23 cellular contexts compared by ENCODE assay signal in genomic region chr13:113803409-113804016, GRCh38. TPM values are rescaled to one million over a fixed set of nuclear protein-coding genes. Genes with fewer than 3 reads are reported as not detected.
DNase-seq lines count a peak whose midpoint lies in the region; ATAC-seq, FAIRE-seq and TF ChIP-seq lines count a peak whose summit lies in the region.
"Had no signal": no experiment of that assay in that cellular context is flagged by ENCODE, and none has a peak within 500 bp of the region (broad histone marks: within the 10 kb centered on the region; RNA-seq: fewer than 3 reads in every experiment).

No MANE protein-coding gene starts in this region.

- H3K27me3 Mint-ChIP-seq in stimulated activated naive CD8-positive, alpha-beta T cell treated with anti-CD3 and anti-CD28 coated beads, Interleukin-15, amount 100 ng/mL, for 72 hours, result no peaks in the 10 kb centered on the region
- H3K27me3 Mint-ChIP-seq in WTC11 (ENCODE audit: low read depth), result no peaks in the 10 kb centered on the region; the same call in 1 of the 2 replicates
- no peaks in the 10 kb centered on the region for H3K27me3 Mint-ChIP-seq in CD4-positive, alpha-beta memory T cell
- H3K27me3 Mint-ChIP-seq in activated T-helper 1 cell treated with anti-CD3 and anti-CD28 coated beads, Interleukin-12 subunit alpha, Interleukin-12 subunit beta, Interleukin-2, Interleukin-4 antibody, amounts not matched to agents 30 ng/mL and 10 ng/mL and 1 ng/mL, durations not matched to agents 14 hours and 24 hours and 36 hours (ENCODE audit: insufficient read depth), result no peaks in the 10 kb centered on the region
- H3K27me3 Mint-ChIP-seq: B cell had no signal

- DNase-seq in stimulated activated naive CD8-positive, alpha-beta T cell treated with anti-CD3 and anti-CD28 coated beads, Interleukin-15, amount 100 ng/mL, for 72 hours, result no peak
- no peak for DNase-seq in stimulated activated naive CD8-positive, alpha-beta T cell treated with anti-CD3 and anti-CD28 coated beads, Interleukin-15, Interleukin-2, amounts not matched to agents 100 U/mL and 50 U/mL, for 24 hours
- DNase-seq in left lung, result peak; percentile 28 to 57
- peak; percentile 72 for DNase-seq in posterior vena cava (ENCODE audit: low spot score)
- no peak for DNase-seq in WTC11 (ENCODE audit: low spot score)
- DNase-seq in HepG2 (ENCODE audit: low spot score), result no peak
- DNase-seq in CD4-positive, alpha-beta memory T cell, result no peak
- DNase-seq in activated T-helper 1 cell treated with anti-CD3 and anti-CD28 coated beads, Interleukin-12 subunit alpha, Interleukin-12 subunit beta, Interleukin-2, Interleukin-4 antibody, amounts not matched to agents 30 ng/mL and 10 ng/mL and 1 ng/mL, durations not matched to agents 14 hours and 24 hours and 36 hours (ENCODE audit: low spot score), result no peak
- DNase-seq: DMS 273 treated with DMSO at 0.1 percent for 48 hours, DMS79 treated with DMSO at 0.1 percent for 48 hours, KG1, NCI-H1092, NCI-H1436, NCI-H187 treated with DMSO at 0.1 percent for 48 hours, NCI-H2227 treated with DMSO at 0.1 percent for 48 hours, NCI-H510A, PC-9, RPMI8226 had no signal

- no peaks in the 10 kb centered on the region for H4K20me1 ChIP-seq in HepG2 (ENCODE audit: insufficient read depth, low read length)

- H2AFZ ChIP-seq in HepG2 (ENCODE audit: low read length), result no peak overlapping the region
- H2AFZ ChIP-seq: PC-9 had no signal

- peak; percentile 36 for ATAC-seq in stimulated activated naive CD8-positive, alpha-beta T cell treated with anti-CD3 and anti-CD28 coated beads, Interleukin-15, amount 100 ng/mL, for 72 hours
- ATAC-seq in stimulated activated naive CD8-positive, alpha-beta T cell treated with anti-CD3 and anti-CD28 coated beads, Interleukin-15, Interleukin-2, amounts not matched to agents 100 U/mL and 50 U/mL, for 24 hours, result no peak
- ATAC-seq in left lung, result no peak
- no peak for ATAC-seq in WTC11
- no peak for ATAC-seq in HepG2
- ATAC-seq: A549 had no signal

- CTCF ChIA-PET in WTC11 (lab: Charles Lee) (interaction anchor here (0.7 to 2.5 kb wide), 13 partner anchors 9 to 241 kb away, joined by 3 to 23 read pairs (median 4); partner anchors contain the start of gene TMEM255B), HepG2 (lab: Yijun Ruan, JAX; ENCODE audit: low intra/inter-chr PET ratio, low total read pairs) (no interaction called here)
- CTCF ChIA-PET in CD4-positive, alpha-beta memory T cell (lab: Charles Lee; ENCODE audit: partially characterized antibody), result no interaction called here

- peaks cover 8% of the 10 kb centered on the region for H3K4me1 Mint-ChIP-seq in stimulated activated naive CD8-positive, alpha-beta T cell treated with anti-CD3 and anti-CD28 coated beads, Interleukin-15, amount 100 ng/mL, for 72 hours
- no peaks in the 10 kb centered on the region for H3K4me1 Mint-ChIP-seq in WTC11
- no peaks in the 10 kb centered on the region for H3K4me1 Mint-ChIP-seq in CD4-positive, alpha-beta memory T cell
- H3K4me1 Mint-ChIP-seq in activated T-helper 1 cell treated with anti-CD3 and anti-CD28 coated beads, Interleukin-12 subunit alpha, Interleukin-12 subunit beta, Interleukin-2, Interleukin-4 antibody, amounts not matched to agents 30 ng/mL and 10 ng/mL and 1 ng/mL, durations not matched to agents 14 hours and 24 hours and 36 hours (ENCODE audit: low read depth), result no peaks in the 10 kb centered on the region
- H3K4me1 Mint-ChIP-seq: B cell, CD14-positive monocyte had no signal

- no TSS peak for BruUV-seq in HepG2 (replicated peaks; lab: Mats Ljungman, UMichigan)

- no peak overlapping the region for H3K27ac ChIP-seq in left lung
- no peak overlapping the region for H3K27ac ChIP-seq in HepG2 (ENCODE audit: extremely low read length, insufficient read depth, low read length)
- H3K27ac ChIP-seq in CD4-positive, alpha-beta memory T cell (ENCODE audit: low read depth, low read length), result no peak overlapping the region
- H3K27ac ChIP-seq: A549, PC-9 had no signal

- no peak for TF ChIP-seq RAD21 in HepG2 (CRISPR knock-in tag; IDR thresholded peaks at IDR 0.05)

- H3K4me2 ChIP-seq in HepG2 (ENCODE audit: low read depth, low read length), result no peak overlapping the region
- H3K4me2 ChIP-seq: A549, PC-9 had no signal

- WGBS in HepG2 (ENCODE audit: low lambda C conversion rate), result 40% methylated on average over 28 of the region's 32 CpGs

- H3K36me3 ChIP-seq in left lung (no peaks in the 10 kb centered on the region), HepG2 (replicated peaks in 1 of 2; ENCODE audit: control insufficient read depth in 1 of 2, insufficient read depth in 2 of 2, low read length in 2 of 2) (no peaks in the 10 kb centered on the region)
- no peaks in the 10 kb centered on the region for H3K36me3 ChIP-seq in CD4-positive, alpha-beta memory T cell (ENCODE audit: insufficient read depth, low read length)
- H3K36me3 ChIP-seq: HAP-1 had no signal

- H3K9me3 Mint-ChIP-seq in stimulated activated naive CD8-positive, alpha-beta T cell treated with anti-CD3 and anti-CD28 coated beads, Interleukin-15, amount 100 ng/mL, for 72 hours, result peaks cover 4 to 10% of the 10 kb centered on the region in 2 donors
- peaks cover 8% of the 10 kb centered on the region for H3K9me3 Mint-ChIP-seq in WTC11
- peaks cover 0 to 7% (median 3%) of the 10 kb centered on the region in 8 donors for H3K9me3 Mint-ChIP-seq in CD4-positive, alpha-beta memory T cell
- peaks cover 8% of the 10 kb centered on the region for H3K9me3 Mint-ChIP-seq in activated T-helper 1 cell treated with anti-CD3 and anti-CD28 coated beads, Interleukin-12 subunit alpha, Interleukin-12 subunit beta, Interleukin-2, Interleukin-4 antibody, amounts not matched to agents 30 ng/mL and 10 ng/mL and 1 ng/mL, durations not matched to agents 14 hours and 24 hours and 36 hours

- in situ Hi-C loops in HepG2 (cut with HindIII; ENCODE audit: extremely low pct_ligation_motif_present, low pct_unique_long_range_greater_than_20kb), result no loop called here

- peaks cover 5% of the 10 kb centered on the region for H3K36me3 Mint-ChIP-seq in WTC11
- H3K36me3 Mint-ChIP-seq in CD4-positive, alpha-beta memory T cell, result no peaks in the 10 kb centered on the region
- H3K36me3 Mint-ChIP-seq in activated T-helper 1 cell treated with anti-CD3 and anti-CD28 coated beads, Interleukin-12 subunit alpha, Interleukin-12 subunit beta, Interleukin-2, Interleukin-4 antibody, amounts not matched to agents 30 ng/mL and 10 ng/mL and 1 ng/mL, durations not matched to agents 14 hours and 24 hours and 36 hours (ENCODE audit: low read depth), result no peaks in the 10 kb centered on the region
- H3K36me3 Mint-ChIP-seq: CD14-positive monocyte had no signal

- no peaks in the 10 kb centered on the region for H3K27me3 ChIP-seq in left lung
- peaks cover 7 to 24% of the 10 kb centered on the region in 2 experiments; a peak in 3 of 5 replicates for H3K27me3 ChIP-seq in HepG2 (ENCODE audit: control insufficient read depth in 1 of 2, insufficient read depth in 2 of 2, low read length in 2 of 2)
- H3K27me3 ChIP-seq in CD4-positive, alpha-beta memory T cell (ENCODE audit: insufficient read depth, low read length), result no peaks in the 10 kb centered on the region

- TF ChIP-seq CTCF in left lung (IDR thresholded peaks at IDR 0.05) (no peak), WTC11 (IDR thresholded peaks at IDR 0.05) (no peak), HepG2 (CRISPR knock-in tag; IDR thresholded peaks at IDR 0.05) (no peak)

- no peaks in the 10 kb centered on the region for H3K79me2 ChIP-seq in HepG2 (ENCODE audit: insufficient read depth, low read length)

- H3K4me1 ChIP-seq in left lung (peaks cover 0 to 7% of the 10 kb centered on the region in 2 donors), HepG2 (ENCODE audit: insufficient read depth, low read length) (no peaks in the 10 kb centered on the region)
- H3K4me1 ChIP-seq in CD4-positive, alpha-beta memory T cell (ENCODE audit: insufficient read depth, low read length), result no peaks in the 10 kb centered on the region
- H3K4me1 ChIP-seq: A549, HAP-1 had no signal

- H3K4me3 ChIP-seq in left lung, result no peak overlapping the region
- no peak overlapping the region for H3K4me3 ChIP-seq in HepG2 (replicated peaks in 1 of 3; ENCODE audit: insufficient read depth in 1 of 3, low read depth in 2 of 3, low read length in 3 of 3)
- no peak overlapping the region for H3K4me3 ChIP-seq in CD4-positive, alpha-beta memory T cell (ENCODE audit: low read length in 2 of 2)
- H3K4me3 ChIP-seq: A549, HAP-1, PC-9 had no signal

- POLR2A ChIA-PET in WTC11 (lab: Charles Lee), result no interaction called here
- POLR2A ChIA-PET in HepG2 (lab: Yijun Ruan, JAX), result no interaction called here
- POLR2A ChIA-PET in CD4-positive, alpha-beta memory T cell (lab: Charles Lee; ENCODE audit: partially characterized antibody), result no interaction called here

- intact Hi-C loops in left lung (cut with DNase I), result loop anchor here in 1 of 2 donors (10.0 kb wide), 1 partner anchor 131 kb away; no protein-coding TSS in a partner anchor
- intact Hi-C loops in posterior vena cava (cut with DNase I), result loop anchor here in 1 of 2 donors (5.0 kb wide), 1 partner anchor 419 kb away; no protein-coding TSS in a partner anchor
- intact Hi-C loops in HepG2 (cut with micrococcal nuclease; ENCODE audit: unreplicated experiment), result no loop called here
- intact Hi-C loops in CD4-positive, alpha-beta memory T cell (cut with micrococcal nuclease), result no loop called here
- intact Hi-C loops in activated T-helper 1 cell treated with anti-CD3 and anti-CD28 coated beads, Interleukin-12 subunit alpha, Interleukin-12 subunit beta, Interleukin-2, Interleukin-4 antibody, amounts not matched to agents 30 ng/mL and 10 ng/mL and 1 ng/mL, durations not matched to agents 14 hours and 24 hours and 36 hours (cut with micrococcal nuclease), result no loop called here

- no peak overlapping the region for H3K9ac ChIP-seq in HepG2 (ENCODE audit: insufficient read depth, low read depth, low read length)

- FAIRE-seq in HepG2 (lab: Jason Lieb, UNC), result no peak
- FAIRE-seq: A549, GM12891 had no signal

- no peak overlapping the region for H3K27ac Mint-ChIP-seq in stimulated activated naive CD8-positive, alpha-beta T cell treated with anti-CD3 and anti-CD28 coated beads, Interleukin-15, amount 100 ng/mL, for 72 hours
- H3K27ac Mint-ChIP-seq in WTC11, result no peak overlapping the region
- no peak overlapping the region for H3K27ac Mint-ChIP-seq in CD4-positive, alpha-beta memory T cell
- no peak overlapping the region for H3K27ac Mint-ChIP-seq in activated T-helper 1 cell treated with anti-CD3 and anti-CD28 coated beads, Interleukin-12 subunit alpha, Interleukin-12 subunit beta, Interleukin-2, Interleukin-4 antibody, amounts not matched to agents 30 ng/mL and 10 ng/mL and 1 ng/mL, durations not matched to agents 14 hours and 24 hours and 36 hours
- H3K27ac Mint-ChIP-seq: B cell, CD14-positive monocyte had no signal

- no peak overlapping the region for H3K4me3 Mint-ChIP-seq in stimulated activated naive CD8-positive, alpha-beta T cell treated with anti-CD3 and anti-CD28 coated beads, Interleukin-15, amount 100 ng/mL, for 72 hours
- H3K4me3 Mint-ChIP-seq in WTC11, result no peak overlapping the region
- H3K4me3 Mint-ChIP-seq in CD4-positive, alpha-beta memory T cell, result no peak overlapping the region
- H3K4me3 Mint-ChIP-seq in activated T-helper 1 cell treated with anti-CD3 and anti-CD28 coated beads, Interleukin-12 subunit alpha, Interleukin-12 subunit beta, Interleukin-2, Interleukin-4 antibody, amounts not matched to agents 30 ng/mL and 10 ng/mL and 1 ng/mL, durations not matched to agents 14 hours and 24 hours and 36 hours, result no peak overlapping the region
- H3K4me3 Mint-ChIP-seq: B cell, CD14-positive monocyte had no signal

- TF ChIP-seq EP300 in HepG2 (IDR thresholded peaks at IDR 0.05; ENCODE audit: low read depth in 2 of 2, low read length in 2 of 2), result no peak
- TF ChIP-seq EP300 in HepG2 (CRISPR knock-in tag; IDR thresholded peaks at IDR 0.05; ENCODE audit: borderline replicate concordance), result no peak

- no peak for TF ChIP-seq POLR2A in HepG2 (IDR thresholded peaks at IDR 0.05; ENCODE audit: insufficient read depth in 1 of 2, low read depth in 2 of 2, low read length in 2 of 2)

- H3K9me3 ChIP-seq in left lung (peaks cover 0 to 15% of the 10 kb centered on the region in 2 donors), HepG2 (ENCODE audit: low read length) (peaks cover 11% of the 10 kb centered on the region)
- peaks cover 0 to 6% of the 10 kb centered on the region in 2 donors for H3K9me3 ChIP-seq in CD4-positive, alpha-beta memory T cell (ENCODE audit: control insufficient read depth in 1 of 2, low read length in 2 of 2)

RNA-seq across cellular contexts. Expression of gene TMEM255B, which starts 44.5 kb away (rescaled TPM):
- total RNA-seq in left lung (10 to 100 TPM; 19.2 to 30.7 TPM), posterior vena cava (10 to 100 TPM; 20.2 to 22.9 TPM), WTC11 (2021) (4.7 to 5.9 TPM (median 4.8 TPM) in 3 replicates), HepG2 (2016; rRNA removed; fragmentation: Illumina TruSeq; extraction: Trizol) (0.03 TPM in 1 of 2 replicates, not detected in the other)
- total RNA-seq in HepG2 (2016; cell fraction: cytosol; rRNA removed; fragmentation: Illumina TruSeq; extraction: Trizol; ENCODE audit: low read depth), result not detected in 2 replicates
- not detected in 2 replicates for total RNA-seq in HepG2 (2016; cell fraction: insoluble cytoplasmic fraction; rRNA removed; fragmentation: Illumina TruSeq; extraction: Trizol)
- not detected in 2 replicates for total RNA-seq in HepG2 (2016; cell fraction: membrane; rRNA removed; fragmentation: Illumina TruSeq; extraction: Trizol)
- total RNA-seq in HepG2 (2016; cell fraction: nucleus; rRNA removed; fragmentation: Illumina TruSeq; extraction: Trizol), result not detected in 2 replicates
- 0.01 TPM in 1 of 2 replicates, not detected in the other for polyA plus RNA-seq in HepG2 (2011; rRNA removed)
- polyA plus RNA-seq in HepG2 (2011; cell fraction: cytosol; rRNA removed), result 0.01 and 0.12 TPM in 2 replicates
- 0.02 and 0.03 TPM in 2 replicates for polyA plus RNA-seq in HepG2 (2011; cell fraction: nucleus; rRNA removed)
- polyA plus RNA-seq in HepG2 (2012), result 0.11 TPM in 1 of 2 replicates, not detected in the other
- not detected in 2 replicates for polyA plus RNA-seq in HepG2 (2016; cell fraction: cytosol; fragmentation: Illumina TruSeq; extraction: Trizol; ENCODE audit: low read depth)
- polyA plus RNA-seq in HepG2 (2016; cell fraction: insoluble cytoplasmic fraction; fragmentation: Illumina TruSeq; extraction: Trizol; ENCODE audit: low read depth), result not detected in 2 replicates
- not detected in 2 replicates for polyA plus RNA-seq in HepG2 (2016; cell fraction: membrane; fragmentation: Illumina TruSeq; extraction: Trizol; ENCODE audit: low read depth)
- polyA plus RNA-seq in HepG2 (2016; cell fraction: nucleus; fragmentation: Illumina TruSeq; extraction: Trizol; ENCODE audit: insufficient read depth, low read depth), result not detected in 2 replicates
- polyA minus RNA-seq in HepG2 (2011; rRNA and poly(A)+ RNA removed; ENCODE audit: low replicate concordance), result not detected in 2 replicates
- not detected in 2 replicates for polyA minus RNA-seq in HepG2 (2011; cell fraction: cytosol; rRNA and poly(A)+ RNA removed)
- polyA minus RNA-seq in HepG2 (2011; cell fraction: nucleus; rRNA and poly(A)+ RNA removed), result 0.12 and 0.13 TPM in 2 replicates
- total RNA-seq in CD4-positive, alpha-beta memory T cell, result under 1 TPM; 0.90 to 1.00 TPM
- under 1 TPM in 1 of 2 donors, not detected in 1; 0.07 TPM for polyA plus RNA-seq in CD4-positive, alpha-beta memory T cell
- total RNA-seq in activated T-helper 1 cell treated with anti-CD3 and anti-CD28 coated beads, Interleukin-12 subunit alpha, Interleukin-12 subunit beta, Interleukin-2, Interleukin-4 antibody, amounts not matched to agents 30 ng/mL and 10 ng/mL and 1 ng/mL, durations not matched to agents 14 hours and 24 hours and 36 hours, result 2.2 and 2.6 TPM in 2 replicates

Comparison
In these comparisons a context has a peak if more than half of its experiments do, and no peak if none do; other contexts are left out.
1. DNase-seq: peak in left lung (2 of 2) and posterior vena cava (single experiment); none in stimulated activated naive CD8-positive, alpha-beta T cell treated with anti-CD3 and anti-CD28 coated beads, Interleukin-15, amount 100 ng/mL, for 72 hours (0 of 2), stimulated activated naive CD8-positive, alpha-beta T cell treated with anti-CD3 and anti-CD28 coated beads, Interleukin-15, Interleukin-2, amounts not matched to agents 100 U/mL and 50 U/mL, for 24 hours (single experiment), WTC11 (single experiment), HepG2 (single experiment), CD4-positive, alpha-beta memory T cell (0 of 5) and activated T-helper 1 cell treated with anti-CD3 and anti-CD28 coated beads, Interleukin-12 subunit alpha, Interleukin-12 subunit beta, Interleukin-2, Interleukin-4 antibody, amounts not matched to agents 30 ng/mL and 10 ng/mL and 1 ng/mL, durations not matched to agents 14 hours and 24 hours and 36 hours (single experiment).